ENCODE assay signal across 9 cellular contexts in the genomic region with DNA sequence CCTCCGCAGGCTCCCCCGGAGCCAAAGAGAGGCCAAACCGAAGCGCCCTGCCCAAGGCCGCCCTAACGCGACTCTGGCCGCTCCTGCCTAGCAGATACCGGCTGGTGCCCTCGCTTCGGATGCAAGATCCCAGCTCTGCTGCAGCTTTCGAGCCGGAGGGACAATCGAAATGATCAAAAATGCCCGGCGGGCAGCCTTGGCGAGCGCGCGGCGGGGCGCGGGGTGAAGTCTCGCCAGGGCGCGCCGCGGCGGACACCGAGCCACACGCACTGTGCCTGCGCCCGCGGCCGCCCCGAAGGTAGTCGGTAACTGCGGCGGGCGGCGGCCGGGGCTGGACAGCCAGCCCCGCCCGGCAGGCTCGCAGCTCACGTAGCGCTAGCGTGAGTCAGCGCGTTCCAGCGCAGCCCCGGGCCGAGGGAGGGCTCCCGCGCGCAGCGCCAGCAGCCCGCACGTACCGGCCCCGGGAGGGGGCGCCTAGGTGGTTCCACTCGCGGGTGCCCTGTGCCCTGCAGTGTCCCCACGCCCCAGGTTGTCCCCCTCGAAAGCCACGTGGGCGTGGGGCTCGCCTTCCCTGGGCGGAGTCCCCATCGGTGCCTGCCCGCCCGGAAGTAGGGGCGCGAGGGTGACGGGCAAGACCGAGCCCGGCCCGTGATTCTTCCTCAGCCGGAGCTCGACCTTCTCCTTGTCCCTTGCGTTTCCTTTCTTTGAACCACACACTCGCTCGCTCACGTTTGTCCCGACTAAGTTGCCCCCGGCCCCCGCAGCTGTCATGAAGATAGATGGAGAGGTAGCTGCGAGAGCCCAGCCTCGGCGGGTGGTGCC.
DNase-seq lines count a peak whose midpoint lies in the region; ATAC-seq, FAIRE-seq and TF ChIP-seq lines count a peak whose summit lies in the region.
"Had no signal": no experiment of that assay in that cellular context is flagged by ENCODE, and none has a peak within 500 bp of the region (broad histone marks: within the 10 kb centered on the region; RNA-seq: fewer than 3 reads in every experiment).

No MANE protein-coding gene starts in this region.

- DNase-seq in DMS79 treated with DMSO at 0.1 percent for 48 hours (lab: John Stamatoyannopoulos, UW) (peak; percentile 72), HPDE6-E6E7 (ENCODE audit: extremely low spot score) (peak; percentile 80), T-helper 2 cell (peak; percentile 13 to 84 (median 22)), K562 (ENCODE audit: extremely low read depth in 1 of 4, low spot score in 3 of 4) (peak; percentile 87 to 88 (median 88)), retinal pigment epithelial cell (ENCODE audit: low read depth) (no peak), GDM1 (lab: John Stamatoyannopoulos, UW) (no peak)

- peak overlapping the region; percentile 69 for H3K4me2 ChIP-seq in K562 (ENCODE audit: insufficient read depth, low read length)

- no peaks in the 10 kb centered on the region for H3K79me2 ChIP-seq in K562 (ENCODE audit: control insufficient read depth, insufficient read depth, low read length)

- H3K9me3 ChIP-seq in K562 (replicated peaks; ENCODE audit: control insufficient read depth, insufficient read depth, low read depth, low read length): no peaks in the 10 kb centered on the region

- POLR2A ChIA-PET in K562 (lab: Yijun Ruan, JAX): interaction anchor here (0.7 to 1.7 kb wide), 16 partner anchors 9 to 115 kb away, joined by 3 to 7 read pairs (median 3); no protein-coding TSS in a partner anchor

- in situ Hi-C loops in K562 (cut with MboI): loop anchor here (10.0 kb wide), 1 partner anchor 55 kb away; no protein-coding TSS in a partner anchor

- H3K9me1 ChIP-seq in K562 (ENCODE audit: control insufficient read depth, insufficient read depth, low read length): no peaks in the 10 kb centered on the region

- 15% methylated on average over 37 of the region's 91 CpGs for WGBS in K562 (ENCODE audit: insufficient coverage, low coverage, missing lambda C conversion rate)

- H4K20me1 ChIP-seq in K562 (replicated peaks; ENCODE audit: control insufficient read depth, insufficient read depth, low read length): no peaks in the 10 kb centered on the region

- ATAC-seq in GM21360 (IDR thresholded peaks at IDR 0.05; ENCODE audit: unreplicated experiment): peak; percentile 83
- peak; percentile 98 for ATAC-seq in K562

- CTCF ChIA-PET in K562 (lab: Yijun Ruan, JAX; ENCODE audit: low intra/inter-chr PET ratio): no interaction called here

- no TSS peak for BruUV-seq in K562 (replicated peaks; lab: Mats Ljungman, UMichigan)

- no peaks in the 10 kb centered on the region for H3K36me3 ChIP-seq in K562 (ENCODE audit: control insufficient read depth, insufficient read depth, low read length)

- peak overlapping the region; percentile 75 to 94 for H3K9ac ChIP-seq in K562 (ENCODE audit: insufficient read depth in 1 of 2, low read depth in 2 of 2, low read length in 2 of 2)

- FAIRE-seq in K562 (lab: Jason Lieb, UNC): no peak
- FAIRE-seq: endometrium had no signal

- peak overlapping the region; percentile 40 for H3K4me3 ChIP-seq in K562
- H3K4me3 ChIP-seq in iPS-11a (ENCODE audit: low read depth, low read length): peak overlapping the region; percentile 58
- H3K4me3 ChIP-seq in retinal pigment epithelial cell (ENCODE audit: low read length): peak overlapping the region; percentile 56

- H3K4me1 ChIP-seq in K562 (replicated peaks in 1 of 2; ENCODE audit: control insufficient read depth in 2 of 2, insufficient read depth in 2 of 2, low read length in 2 of 2): peaks cover 13 to 32% of the 10 kb centered on the region in 2 experiments; a peak in 4 of 5 replicates

- TF ChIP-seq CTCF in K562 (IDR thresholded peaks at IDR 0.05 in 2 of 3, conservative IDR thresholded peaks at IDR 0.05 in 1 of 3; ENCODE audit: insufficient read depth in 2 of 3, low read depth in 1 of 3, low read length in 3 of 3) (peak; percentile 39 to 70 (median 48); a peak in 5 of 6 replicates), retinal pigment epithelial cell (conservative IDR thresholded peaks at IDR 0.05; ENCODE audit: low read depth, low read length) (peak; percentile 27)

- TF ChIP-seq RAD21 in K562 (CRISPR knock-in tag; conservative IDR thresholded peaks at IDR 0.05 in 1 of 2, IDR thresholded peaks at IDR 0.05 in 1 of 2): peak; percentile 28 to 46; a peak in 2 of 4 replicates

- peak; percentile 15; the same call in 1 of the 2 replicates for TF ChIP-seq EP300 in K562 (IDR thresholded peaks at IDR 0.05; ENCODE audit: low read length)

- H2AFZ ChIP-seq in K562 (ENCODE audit: low read depth, low read length): peak overlapping the region; percentile 91

- H3K27ac ChIP-seq in K562 (ENCODE audit: extremely low read depth, low read depth, low read length): peak overlapping the region; percentile 84

- peak; percentile 63 for TF ChIP-seq POLR2A in K562 (conservative IDR thresholded peaks at IDR 0.05)

- H3K27me3 ChIP-seq in K562 (ENCODE audit: control insufficient read depth in 2 of 2, insufficient read depth in 2 of 2, low read length in 2 of 2): no peaks in the 10 kb centered on the region

- intact Hi-C loops in K562 (cut with micrococcal nuclease): loop anchor here (1.0 kb wide), 1 partner anchor 62 kb away; no protein-coding TSS in a partner anchor

TF ChIP-seq in K562, 482 proteins besides CTCF, POLR2A, EP300 and RAD21 (continues in another document):
- TF ChIP-seq PTRF (tag; IDR thresholded peaks at IDR 0.05) (no peak), JUNB (CRISPR knock-in tag; conservative IDR thresholded peaks at IDR 0.05) (no peak), RFX1 (IDR thresholded peaks at IDR 0.05) (no peak), HNRNPLL (IDR thresholded peaks at IDR 0.05; ENCODE audit: low read depth, low read length, poor library complexity, severe bottlenecking) (peak; percentile 68), ERF (CRISPR knock-in tag; IDR thresholded peaks at IDR 0.05) (no peak), ZNF707 (CRISPR knock-in tag; conservative IDR thresholded peaks at IDR 0.05) (no peak), MED1 (CRISPR knock-in tag; IDR thresholded peaks at IDR 0.05; ENCODE audit: borderline replicate concordance) (no peak), HLTF (IDR thresholded peaks at IDR 0.05) (no peak), ZNF644 (tag; IDR thresholded peaks at IDR 0.05; ENCODE audit: low read depth) (no peak), MYNN (IDR thresholded peaks at IDR 0.05) (no peak), MYNN (CRISPR knock-in tag; IDR thresholded peaks at IDR 0.05) (no peak), LCOR (CRISPR knock-in tag; IDR thresholded peaks at IDR 0.05) (no peak), SNRNP70 (optimal IDR thresholded peaks at IDR 0.05; ENCODE audit: low read depth, low read length) (no peak), SAP30 (IDR thresholded peaks at IDR 0.05; ENCODE audit: borderline replicate concordance, insufficient read depth, low read depth, low read length, poor library complexity, severe bottlenecking) (no peak), CHD1 (IDR thresholded peaks at IDR 0.05; ENCODE audit: low read length) (no peak), NCOA6 (IDR thresholded peaks at IDR 0.05) (no peak), ZNF140 (CRISPR knock-in tag; IDR thresholded peaks at IDR 0.05) (no peak), L3MBTL2 (IDR thresholded peaks at IDR 0.05) (peak; percentile 91), ZNF324 (CRISPR knock-in tag; IDR thresholded peaks at IDR 0.05) (no peak), ZNF24 (IDR thresholded peaks at IDR 0.05) (no peak), RUNX1 (IDR thresholded peaks at IDR 0.05; ENCODE audit: low read depth) (0 out of 2 replicates have a peak, but pooled peaks have one; percentile 64)
- TF ChIP-seq, protein P1, sequence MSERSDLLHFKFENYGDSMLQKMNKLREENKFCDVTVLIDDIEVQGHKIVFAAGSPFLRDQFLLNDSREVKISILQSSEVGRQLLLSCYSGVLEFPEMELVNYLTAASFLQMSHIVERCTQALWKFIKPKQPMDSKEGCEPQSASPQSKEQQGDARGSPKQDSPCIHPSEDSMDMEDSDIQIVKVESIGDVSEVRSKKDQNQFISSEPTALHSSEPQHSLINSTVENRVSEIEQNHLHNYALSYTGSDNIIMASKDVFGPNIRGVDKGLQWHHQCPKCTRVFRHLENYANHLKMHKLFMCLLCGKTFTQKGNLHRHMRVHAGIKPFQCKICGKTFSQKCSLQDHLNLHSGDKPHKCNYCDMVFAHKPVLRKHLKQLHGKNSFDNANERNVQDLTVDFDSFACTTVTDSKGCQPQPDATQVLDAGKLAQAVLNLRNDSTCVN (CRISPR knock-in tag; IDR thresholded peaks at IDR 0.05): no peak
- TF ChIP-seq, protein P2, sequence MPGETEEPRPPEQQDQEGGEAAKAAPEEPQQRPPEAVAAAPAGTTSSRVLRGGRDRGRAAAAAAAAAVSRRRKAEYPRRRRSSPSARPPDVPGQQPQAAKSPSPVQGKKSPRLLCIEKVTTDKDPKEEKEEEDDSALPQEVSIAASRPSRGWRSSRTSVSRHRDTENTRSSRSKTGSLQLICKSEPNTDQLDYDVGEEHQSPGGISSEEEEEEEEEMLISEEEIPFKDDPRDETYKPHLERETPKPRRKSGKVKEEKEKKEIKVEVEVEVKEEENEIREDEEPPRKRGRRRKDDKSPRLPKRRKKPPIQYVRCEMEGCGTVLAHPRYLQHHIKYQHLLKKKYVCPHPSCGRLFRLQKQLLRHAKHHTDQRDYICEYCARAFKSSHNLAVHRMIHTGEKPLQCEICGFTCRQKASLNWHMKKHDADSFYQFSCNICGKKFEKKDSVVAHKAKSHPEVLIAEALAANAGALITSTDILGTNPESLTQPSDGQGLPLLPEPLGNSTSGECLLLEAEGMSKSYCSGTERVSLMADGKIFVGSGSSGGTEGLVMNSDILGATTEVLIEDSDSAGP (CRISPR knock-in tag; IDR thresholded peaks at IDR 0.05): no peak
- TF ChIP-seq, protein P3, sequence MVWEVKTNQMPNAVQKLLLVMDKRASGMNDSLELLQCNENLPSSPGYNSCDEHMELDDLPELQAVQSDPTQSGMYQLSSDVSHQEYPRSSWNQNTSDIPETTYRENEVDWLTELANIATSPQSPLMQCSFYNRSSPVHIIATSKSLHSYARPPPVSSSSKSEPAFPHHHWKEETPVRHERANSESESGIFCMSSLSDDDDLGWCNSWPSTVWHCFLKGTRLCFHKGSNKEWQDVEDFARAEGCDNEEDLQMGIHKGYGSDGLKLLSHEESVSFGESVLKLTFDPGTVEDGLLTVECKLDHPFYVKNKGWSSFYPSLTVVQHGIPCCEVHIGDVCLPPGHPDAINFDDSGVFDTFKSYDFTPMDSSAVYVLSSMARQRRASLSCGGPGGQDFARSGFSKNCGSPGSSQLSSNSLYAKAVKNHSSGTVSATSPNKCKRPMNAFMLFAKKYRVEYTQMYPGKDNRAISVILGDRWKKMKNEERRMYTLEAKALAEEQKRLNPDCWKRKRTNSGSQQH (CRISPR knock-in tag; IDR thresholded peaks at IDR 0.05): no peak

Comparison
In these comparisons a context has a peak if more than half of its experiments do, and no peak if none do; other contexts are left out.
1. DNase-seq: peak in DMS79 treated with DMSO at 0.1 percent for 48 hours (single experiment), HPDE6-E6E7 (single experiment), T-helper 2 cell (5 of 5) and K562 (4 of 4); none in retinal pigment epithelial cell (single experiment) and GDM1 (single experiment).
2. Peak in every context shown above with its lines, with median percentiles within 50 percentile points of each other: H3K4me3 ChIP-seq.